In the genomic region with DNA sequence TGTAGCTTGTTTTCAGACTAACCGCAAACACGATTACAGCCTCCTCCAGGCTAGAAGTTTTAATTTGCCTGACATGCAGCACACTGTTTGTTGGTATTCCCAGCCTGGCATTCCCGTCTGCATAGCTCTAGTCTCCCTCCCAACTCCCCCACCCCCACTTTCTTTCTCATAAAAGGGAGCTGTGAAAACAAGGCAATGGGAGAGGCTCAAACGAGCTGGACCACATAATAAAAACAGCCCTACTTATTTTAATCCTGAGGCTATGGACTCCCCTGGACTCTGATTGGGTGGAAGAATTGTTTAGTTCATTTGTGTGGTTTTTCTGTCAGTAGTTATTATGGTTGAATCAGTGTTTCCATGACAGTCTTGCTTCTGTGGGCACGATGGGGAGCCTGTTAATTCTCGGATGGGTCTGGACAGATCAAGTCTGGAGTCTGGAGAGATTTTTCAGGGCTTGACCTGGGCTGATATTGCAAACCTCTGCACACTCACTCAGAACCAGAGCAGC, we compare ENCODE assay signal across 9 cellular contexts. TPM values are rescaled to one million over a fixed set of nuclear protein-coding genes. Genes with fewer than 3 reads are reported as not detected.
DNase-seq lines count a peak whose midpoint lies in the region; ATAC-seq and TF ChIP-seq lines count a peak whose summit lies in the region.
"Had no signal": no experiment of that assay in that cellular context is flagged by ENCODE, and none has a peak within 500 bp of the region (broad histone marks: within the 10 kb centered on the region; RNA-seq: fewer than 3 reads in every experiment).

No MANE protein-coding gene starts in this region.

- H3K36me3 Mint-ChIP-seq in stimulated activated naive CD8-positive, alpha-beta T cell treated with anti-CD3 and anti-CD28 coated beads, Interleukin-15, Interleukin-2, amounts not matched to agents 100 ng/mL and 50 ng/mL, for 24 hours (ENCODE audit: low read depth): peaks cover 3% of the 10 kb centered on the region

- TF ChIP-seq CTCF in BJ (IDR thresholded peaks at IDR 0.05; ENCODE audit: insufficient read depth, low read depth, low read length): no peak
- TF ChIP-seq CTCF in breast epithelium (IDR thresholded peaks at IDR 0.05): no peak
- no peak for TF ChIP-seq CTCF in kidney epithelial cell (IDR thresholded peaks at IDR 0.05; ENCODE audit: insufficient read depth, low read length, poor library complexity, severe bottlenecking)

- H3K4me1 ChIP-seq in breast epithelium: no peaks in the 10 kb centered on the region

- H3K4me1 Mint-ChIP-seq in stimulated activated naive CD8-positive, alpha-beta T cell treated with anti-CD3 and anti-CD28 coated beads, Interleukin-15, Interleukin-2, amounts not matched to agents 100 ng/mL and 50 ng/mL, for 24 hours (ENCODE audit: low read depth): peaks cover 21% of the 10 kb centered on the region

- peak overlapping the region; percentile 73 for H3K4me3 Mint-ChIP-seq in stimulated activated naive CD8-positive, alpha-beta T cell treated with anti-CD3 and anti-CD28 coated beads, Interleukin-15, Interleukin-2, amounts not matched to agents 100 ng/mL and 50 ng/mL, for 24 hours

- peaks cover 2% of the 10 kb centered on the region; the same call in 1 of the 2 replicates for H3K27me3 ChIP-seq in BJ (ENCODE audit: control insufficient read depth, insufficient read depth, low read length)
- H3K27me3 ChIP-seq in breast epithelium: no peaks in the 10 kb centered on the region
- H3K27me3 ChIP-seq in kidney epithelial cell (ENCODE audit: control insufficient read depth, insufficient read depth, low read length): no peaks in the 10 kb centered on the region

- no peaks in the 10 kb centered on the region for H3K27me3 Mint-ChIP-seq in stimulated activated naive CD8-positive, alpha-beta T cell treated with anti-CD3 and anti-CD28 coated beads, Interleukin-15, Interleukin-2, amounts not matched to agents 100 ng/mL and 50 ng/mL, for 24 hours

- H3K9me3 ChIP-seq in breast epithelium: no peaks in the 10 kb centered on the region
- H3K9me3 ChIP-seq: neutrophil had no signal

- DNase-seq in BJ (ENCODE audit: low read depth) (peak; percentile 64), M059J (ENCODE audit: low read depth) (peak; percentile 99), breast epithelium (ENCODE audit: low spot score in 2 of 2) (peak in 1 of 2 donors; percentile 26), kidney epithelial cell (ENCODE audit: low read depth) (peak; percentile 23), UCSD-AML1 (lab: John Stamatoyannopoulos, UW; ENCODE audit: unreplicated experiment) (no peak)
- no peak for DNase-seq in activated effector memory CD4-positive, alpha-beta T cell treated with Interleukin-2 at 50 U/mL for 16 hours

- H3K36me3 ChIP-seq in BJ (ENCODE audit: control insufficient read depth, insufficient read depth, low read length) (no peaks in the 10 kb centered on the region), breast epithelium (no peaks in the 10 kb centered on the region), kidney epithelial cell (ENCODE audit: control insufficient read depth, insufficient read depth, low read length) (no peaks in the 10 kb centered on the region)

- peak overlapping the region; percentile 74 to 91 for H3K27ac ChIP-seq in breast epithelium
- H3K27ac ChIP-seq: neutrophil had no signal

- CTCF ChIA-PET in BJ (lab: Yijun Ruan, JAX): interaction anchor here (1.6 to 1.7 kb wide), 2 partner anchors 16 to 61 kb away, joined by 5 to 6 read pairs; no protein-coding TSS in a partner anchor

- intact Hi-C loops in breast epithelium (cut with DNase I; ENCODE audit: low total_unique reads): no loop called here

- H3K9me3 Mint-ChIP-seq in stimulated activated naive CD8-positive, alpha-beta T cell treated with anti-CD3 and anti-CD28 coated beads, Interleukin-15, Interleukin-2, amounts not matched to agents 100 ng/mL and 50 ng/mL, for 24 hours: no peaks in the 10 kb centered on the region

- no peak for ATAC-seq in GM18909 (IDR thresholded peaks at IDR 0.05; ENCODE audit: poor library complexity, unreplicated experiment)

- H3K4me3 ChIP-seq in BJ (ENCODE audit: low read depth, low read length) (peak overlapping the region; percentile 81), breast epithelium (peak overlapping the region; percentile 82 to 86 (median 86)), kidney epithelial cell (ENCODE audit: low read depth, low read length) (peak overlapping the region; percentile 59)

- POLR2A ChIA-PET in BJ (lab: Charles Lee): no interaction called here

- H3K27ac Mint-ChIP-seq in stimulated activated naive CD8-positive, alpha-beta T cell treated with anti-CD3 and anti-CD28 coated beads, Interleukin-15, Interleukin-2, amounts not matched to agents 100 ng/mL and 50 ng/mL, for 24 hours: no peak overlapping the region

- no peak for TF ChIP-seq POLR2A in breast epithelium (IDR thresholded peaks at IDR 0.05)

RNA-seq across cellular contexts. Expression of a gene that starts 1.2 kb away (rescaled TPM):
- 4.0 and 5.6 TPM in 2 replicates for polyA plus RNA-seq in BJ (2011; rRNA removed)
- polyA minus RNA-seq in BJ (2011; rRNA and poly(A)+ RNA removed): 4.5 and 4.9 TPM in 2 replicates
- 2.2 and 3.7 TPM in 2 replicates for total RNA-seq in M059J (2014; rRNA removed; shearing (Covaris generic))
- total RNA-seq in breast epithelium (10 to 100 TPM; 21.7 to 45.6 (median 35.1) TPM), kidney epithelial cell (0.88 and 2.9 TPM in 2 replicates)

Comparison
In these comparisons a context has a peak if more than half of its experiments do, and no peak if none do; other contexts are left out.
1. DNase-seq: peak in BJ (single experiment), M059J (single experiment) and kidney epithelial cell (single experiment); none in UCSD-AML1 (single experiment) and activated effector memory CD4-positive, alpha-beta T cell treated with Interleukin-2 at 50 U/mL for 16 hours (single experiment).
2. Peak in every context shown above with its lines, with median percentiles within 50 percentile points of each other: H3K4me3 ChIP-seq.